In genomic region chr6:157194110-157194509, GRCh38 we compare ENCODE assay signal across 26 cellular contexts.
DNase-seq lines count a peak whose midpoint lies in the region; ATAC-seq and TF ChIP-seq lines count a peak whose summit lies in the region.
"Had no signal": no experiment of that assay in that cellular context is flagged by ENCODE, and none has a peak within 500 bp of the region (broad histone marks: within the 10 kb centered on the region; RNA-seq: fewer than 3 reads in every experiment).

No MANE protein-coding gene starts in this region.

- POLR2A ChIA-PET in HEK293 (lab: Yijun Ruan, JAX), result no interaction called here

- CTCF ChIA-PET in HEK293 (lab: Yijun Ruan, JAX), result interaction anchor here (0.6 to 0.7 kb wide), 2 partner anchors 533 to 1972 kb away, joined by 3 to 4 read pairs; no protein-coding TSS in a partner anchor

- no peak overlapping the region for H3K4me3 Mint-ChIP-seq in activated naive CD4-positive, alpha-beta T cell treated with anti-CD3 and anti-CD28 coated beads, Interleukin-2, amount 50 U/mL, for 24 hours
- no peak overlapping the region for H3K4me3 Mint-ChIP-seq in activated T-helper 17 cell treated with anti-CD3 and anti-CD28 coated beads, Interleukin-2, amount 50 U/mL, for 72 hours
- peak overlapping the region; percentile 33 for H3K4me3 Mint-ChIP-seq in type B pancreatic cell
- H3K4me3 Mint-ChIP-seq: endodermal cell; HFFc6; nephron progenitor cell; stimulated activated effector memory CD8-positive, alpha-beta T cell treated with anti-CD3 and anti-CD28 coated beads, Interleukin-12 subunit alpha, Interleukin-12 subunit beta, amount 100 ng/mL, for 72 hours had no signal

- H3K27ac ChIP-seq in HEK293 (ENCODE audit: extremely low read depth, low read depth, low read length), result no peak overlapping the region
- H3K27ac ChIP-seq: GM23248, HL-60, pancreas, SJSA1, spleen had no signal

- H3K36me3 Mint-ChIP-seq in activated naive CD4-positive, alpha-beta T cell treated with anti-CD3 and anti-CD28 coated beads, Interleukin-2, amount 50 U/mL, for 24 hours, result peaks cover 28% of the 10 kb centered on the region
- peaks cover 65% of the 10 kb centered on the region for H3K36me3 Mint-ChIP-seq in activated T-helper 17 cell treated with anti-CD3 and anti-CD28 coated beads, Interleukin-2, amount 50 U/mL, for 72 hours (ENCODE audit: low read depth)
- H3K36me3 Mint-ChIP-seq in type B pancreatic cell, result peaks cover 42% of the 10 kb centered on the region

- H3K4me1 Mint-ChIP-seq in activated naive CD4-positive, alpha-beta T cell treated with anti-CD3 and anti-CD28 coated beads, Interleukin-2, amount 50 U/mL, for 24 hours, result peaks cover 37% of the 10 kb centered on the region
- peaks cover 6% of the 10 kb centered on the region for H3K4me1 Mint-ChIP-seq in activated T-helper 17 cell treated with anti-CD3 and anti-CD28 coated beads, Interleukin-2, amount 50 U/mL, for 72 hours
- no peaks in the 10 kb centered on the region for H3K4me1 Mint-ChIP-seq in type B pancreatic cell (ENCODE audit: unreplicated experiment)
- H3K4me1 Mint-ChIP-seq: nephron progenitor cell; stimulated activated effector memory CD8-positive, alpha-beta T cell treated with anti-CD3 and anti-CD28 coated beads, Interleukin-12 subunit alpha, Interleukin-12 subunit beta, amount 100 ng/mL, for 72 hours had no signal

- peaks cover 0 to 71% of the 10 kb centered on the region in 2 experiments; a peak in 2 of 3 replicates for H3K36me3 ChIP-seq in HEK293 (ENCODE audit: control insufficient read depth in 2 of 2, insufficient read depth in 1 of 2, low read length in 2 of 2)

- no peaks in the 10 kb centered on the region for H3K9me3 Mint-ChIP-seq in activated naive CD4-positive, alpha-beta T cell treated with anti-CD3 and anti-CD28 coated beads, Interleukin-2, amount 50 U/mL, for 24 hours
- no peaks in the 10 kb centered on the region for H3K9me3 Mint-ChIP-seq in activated T-helper 17 cell treated with anti-CD3 and anti-CD28 coated beads, Interleukin-2, amount 50 U/mL, for 72 hours
- no peaks in the 10 kb centered on the region for H3K9me3 Mint-ChIP-seq in type B pancreatic cell
- H3K9me3 Mint-ChIP-seq: endodermal cell; HFFc6; nephron progenitor cell; stimulated activated effector memory CD8-positive, alpha-beta T cell treated with anti-CD3 and anti-CD28 coated beads, Interleukin-12 subunit alpha, Interleukin-12 subunit beta, amount 100 ng/mL, for 72 hours had no signal

- no peaks in the 10 kb centered on the region for H3K9me3 ChIP-seq in HEK293 (ENCODE audit: control insufficient read depth, insufficient read depth, low read depth, low read length)
- H3K9me3 ChIP-seq: pancreas, SJSA1, spleen had no signal

- H3K27ac Mint-ChIP-seq in activated naive CD4-positive, alpha-beta T cell treated with anti-CD3 and anti-CD28 coated beads, Interleukin-2, amount 50 U/mL, for 24 hours, result peak overlapping the region; percentile 82
- peak overlapping the region; percentile 25 for H3K27ac Mint-ChIP-seq in activated T-helper 17 cell treated with anti-CD3 and anti-CD28 coated beads, Interleukin-2, amount 50 U/mL, for 72 hours
- peak overlapping the region; percentile 77 for H3K27ac Mint-ChIP-seq in type B pancreatic cell
- H3K27ac Mint-ChIP-seq: endodermal cell; HFFc6; stimulated activated effector memory CD8-positive, alpha-beta T cell treated with anti-CD3 and anti-CD28 coated beads, Interleukin-12 subunit alpha, Interleukin-12 subunit beta, amount 100 ng/mL, for 72 hours had no signal

- H3K4me3 ChIP-seq in HEK293 (ENCODE audit: low read depth, low read length), result no peak overlapping the region
- H3K4me3 ChIP-seq: cardiac muscle cell, GM23248, lung, pancreas, SJSA1, spleen had no signal

- H3K27me3 Mint-ChIP-seq in activated naive CD4-positive, alpha-beta T cell treated with anti-CD3 and anti-CD28 coated beads, Interleukin-2, amount 50 U/mL, for 24 hours, result no peaks in the 10 kb centered on the region
- no peaks in the 10 kb centered on the region for H3K27me3 Mint-ChIP-seq in activated T-helper 17 cell treated with anti-CD3 and anti-CD28 coated beads, Interleukin-2, amount 50 U/mL, for 72 hours
- H3K27me3 Mint-ChIP-seq in type B pancreatic cell, result no peaks in the 10 kb centered on the region

- TF ChIP-seq CTCF in HEK293 (tag by site-specific recombination; IDR thresholded peaks at IDR 0.05) (no peak), type B pancreatic cell (conservative IDR thresholded peaks at IDR 0.05) (no peak)

- no peak for DNase-seq in activated naive CD4-positive, alpha-beta T cell (lab: John Stamatoyannopoulos, UW)
- DNase-seq in type B pancreatic cell (ENCODE audit: extremely low spot score, unreplicated experiment) (no peak), NCI-H1694 (lab: John Stamatoyannopoulos, UW) (no peak)
- DNase-seq: activated naive CD4-positive, alpha-beta T cell treated with Interleukin-2 at 50 U/mL for 16 hours; activated T-cell treated with anti-CD3 and anti-CD28 coated beads, Interleukin-2, amount 50 U/mL, for 1 hour; C1 segment of cervical spinal cord; endodermal cell; kidney glomerular epithelial cell; NCI-H1930; nephron progenitor cell; pancreas; right cardiac atrium; RPMI8226; spleen; stimulated activated CD4-positive, alpha-beta T cell treated with anti-CD3 and anti-CD28 coated beads, Interleukin-4, amount 100 ng/mL, for 24 hours had no signal

- ATAC-seq in activated T-helper 17 cell treated with anti-CD3 and anti-CD28 coated beads, Interleukin-2, amount 50 U/mL, for 72 hours (replicated peaks), result no peak
- no peak for ATAC-seq in HG03571 (IDR thresholded peaks at IDR 0.05; ENCODE audit: unreplicated experiment)
- ATAC-seq: pancreas; right cardiac atrium; stimulated activated effector memory CD8-positive, alpha-beta T cell treated with anti-CD3 and anti-CD28 coated beads, Interleukin-12 subunit alpha, Interleukin-12 subunit beta, amount 100 ng/mL, for 72 hours had no signal

- peaks cover 5% of the 10 kb centered on the region; the same call in 1 of the 2 replicates for H3K4me1 ChIP-seq in HEK293 (ENCODE audit: control insufficient read depth, insufficient read depth, low read length)
- H3K4me1 ChIP-seq: SJSA1 had no signal

TF ChIP-seq in HEK293, 187 proteins besides CTCF, POLR2A, EP300 and RAD21:
- peak; percentile 63; the same call in 1 of the 2 replicates for TF ChIP-seq FEZF1 (tag by site-specific recombination; IDR thresholded peaks at IDR 0.05)
- TF ChIP-seq ZNF610 (tag by site-specific recombination; IDR thresholded peaks at IDR 0.05; ENCODE audit: borderline replicate concordance), result no peak
- TF ChIP-seq ZNF501 (tag by site-specific recombination; IDR thresholded peaks at IDR 0.05), result no peak
TF ChIP-seq in HEK293: peak in this region for 1.

Comparison
In these comparisons a context has a peak if more than half of its experiments do, and no peak if none do; other contexts are left out.
1. H3K27ac Mint-ChIP-seq: peak in every context shown above with its lines; median percentile 82 in activated naive CD4-positive, alpha-beta T cell treated with anti-CD3 and anti-CD28 coated beads, Interleukin-2, amount 50 U/mL, for 24 hours; 77 in type B pancreatic cell; 25 in activated T-helper 17 cell treated with anti-CD3 and anti-CD28 coated beads, Interleukin-2, amount 50 U/mL, for 72 hours.